23 cellular contexts compared by ENCODE assay signal in the genomic region with DNA sequence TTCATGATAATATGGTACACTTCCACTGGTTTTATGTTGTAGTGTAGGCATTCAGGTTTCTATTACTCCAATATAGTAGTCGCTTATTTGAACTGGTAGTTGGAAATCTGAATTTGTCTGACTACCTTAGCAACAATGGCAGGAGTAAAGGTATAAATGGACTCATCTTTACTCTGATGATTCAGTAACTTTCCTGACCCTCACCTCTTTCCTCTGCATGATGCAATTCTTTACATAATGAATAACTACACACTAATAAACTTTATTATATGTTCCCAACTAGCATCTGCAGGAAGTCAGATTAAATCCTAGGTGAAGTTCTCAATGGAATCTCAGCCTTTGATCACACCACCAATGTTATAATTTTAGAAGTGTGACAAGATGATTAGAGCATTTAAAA.
"Had no signal": no experiment of that assay in that cellular context is flagged by ENCODE, and none has a peak within 500 bp of the region (broad histone marks: within the 10 kb centered on the region; RNA-seq: fewer than 3 reads in every experiment).

No MANE protein-coding gene starts in this region.

- H3K4me1 ChIP-seq: adrenal gland, neural progenitor cell had no signal

- H3K9me3 Mint-ChIP-seq: neural progenitor cell had no signal

- H3K4me3 Mint-ChIP-seq: activated B cell treated with CpG ODN at 0.5 μM for 24 hours; activated CD4-positive, alpha-beta memory T cell treated with anti-CD3 and anti-CD28 coated beads for 36 hours; activated T-helper 1 cell treated with anti-CD3 and anti-CD28 coated beads, Interleukin-12 subunit alpha, Interleukin-12 subunit beta, Interleukin-2, Interleukin-4 antibody, amounts not matched to agents 30 ng/mL and 10 ng/mL and 1 ng/mL, durations not matched to agents 14 hours and 24 hours and 36 hours; dendritic cell treated with granulocyte-macrophage colony-stimulating factor and Interleukin-4, amounts not matched to agents 40 ng/mL and 50 ng/mL, for 4 days; memory B cell; naive thymus-derived CD4-positive, alpha-beta T cell; neural progenitor cell had no signal

- H3K9ac ChIP-seq: neural progenitor cell had no signal

- H3K27ac ChIP-seq: adrenal gland, cardiac muscle cell, left ventricle myocardium inferior, neural progenitor cell, right atrium auricular region, stomach, vagina had no signal

- H3K9me3 ChIP-seq: adrenal gland, left ventricle myocardium inferior, right atrium auricular region, stomach, vagina had no signal

- H3K36me3 Mint-ChIP-seq: activated CD4-positive, alpha-beta memory T cell treated with anti-CD3 and anti-CD28 coated beads for 36 hours; activated naive CD4-positive, alpha-beta T cell treated with anti-CD3 and anti-CD28 coated beads, Interleukin-2, amount 50 U/mL, for 72 hours; naive thymus-derived CD4-positive, alpha-beta T cell; neural progenitor cell had no signal

- ATAC-seq: activated naive CD4-positive, alpha-beta T cell treated with anti-CD3 and anti-CD28 coated beads, Interleukin-2, amount 50 U/mL, for 72 hours; naive thymus-derived CD4-positive, alpha-beta T cell had no signal

- H3K4me3 ChIP-seq: adrenal gland, cardiac muscle cell, left ventricle myocardium inferior, neural progenitor cell, right atrium auricular region, stomach, vagina had no signal

- H2AFZ ChIP-seq: neural progenitor cell had no signal

- H3K27me3 Mint-ChIP-seq: activated B cell treated with CpG ODN at 0.5 μM for 24 hours; activated CD4-positive, alpha-beta memory T cell treated with anti-CD3 and anti-CD28 coated beads for 36 hours; dendritic cell treated with granulocyte-macrophage colony-stimulating factor and Interleukin-4, amounts not matched to agents 40 ng/mL and 50 ng/mL, for 4 days; memory B cell; naive thymus-derived CD4-positive, alpha-beta T cell; progenitor cell of endocrine pancreas had no signal

- H3K4me2 ChIP-seq: neural progenitor cell had no signal

- DNase-seq: activated B cell treated with CpG ODN at 0.5 μM for 24 hours; activated CD4-positive, alpha-beta memory T cell treated with anti-CD3 and anti-CD28 coated beads for 36 hours; activated CD4-positive, alpha-beta T cell treated with anti-CD3 and anti-CD28 coated beads for 4 hours; activated gamma-delta T cell treated with Interleukin-2 at 50 U/mL for 16 hours; activated T-cell treated with anti-CD3 and anti-CD28 coated beads for 4 hours; adrenal gland; effector memory CD4-positive, alpha-beta T cell; foreskin melanocyte; left ventricle myocardium inferior; naive thymus-derived CD4-positive, alpha-beta T cell; stimulated activated CD4-positive, alpha-beta T cell treated with anti-CD3 and anti-CD28 coated beads, Interleukin-2, amount 100 ng/mL, for 24 hours; stomach; T-helper 9 cell; trophoblast cell had no signal

- H3K27me3 ChIP-seq: adrenal gland, cardiac muscle cell, neural progenitor cell, right atrium auricular region, stomach, vagina had no signal

- H3K36me3 ChIP-seq: adrenal gland, cardiac muscle cell, left ventricle myocardium inferior, neural progenitor cell, right atrium auricular region, stomach, vagina had no signal

- H3K27ac Mint-ChIP-seq: activated B cell treated with CpG ODN at 0.5 μM for 24 hours; activated CD4-positive, alpha-beta memory T cell treated with anti-CD3 and anti-CD28 coated beads for 36 hours; activated naive CD4-positive, alpha-beta T cell treated with anti-CD3 and anti-CD28 coated beads, Interleukin-2, amount 50 U/mL, for 72 hours; activated T-helper 1 cell treated with anti-CD3 and anti-CD28 coated beads, Interleukin-12 subunit alpha, Interleukin-12 subunit beta, Interleukin-2, Interleukin-4 antibody, amounts not matched to agents 30 ng/mL and 10 ng/mL and 1 ng/mL, durations not matched to agents 14 hours and 24 hours and 36 hours; dendritic cell treated with granulocyte-macrophage colony-stimulating factor and Interleukin-4, amounts not matched to agents 40 ng/mL and 50 ng/mL, for 4 days; memory B cell; naive thymus-derived CD4-positive, alpha-beta T cell; neural progenitor cell; progenitor cell of endocrine pancreas had no signal
